Comparison of ENCODE assay signal across 9 cellular contexts in genomic region chr5:1294839-1295649, GRCh38. TPM values are rescaled to one million over a fixed set of nuclear protein-coding genes. Genes with fewer than 3 reads are reported as not detected.
DNase-seq lines count a peak whose midpoint lies in the region; ATAC-seq and TF ChIP-seq lines count a peak whose summit lies in the region.
"Had no signal": no experiment of that assay in that cellular context is flagged by ENCODE, and none has a peak within 500 bp of the region (broad histone marks: within the 10 kb centered on the region; RNA-seq: fewer than 3 reads in every experiment).

Gene TERT (minus strand): TSS chr5:1295068. CDS start chr5:1294989, 79 bp downstream.

- H4K20me1 ChIP-seq in PC-9 (ENCODE audit: insufficient read depth), result no peaks in the 10 kb centered on the region

- POLR2A ChIA-PET in naive thymus-derived CD4-positive, alpha-beta T cell (lab: Charles Lee), result interaction anchor here (0.8 to 3.2 kb wide), 7 partner anchors 14 to 90 kb away, joined by 3 to 31 read pairs (median 5); partner anchors contain the start of gene CLPTM1L
- POLR2A ChIA-PET in PC-9 (lab: Charles Lee; ENCODE audit: unreplicated experiment), result no interaction called here

- 0 to 2% methylated on average over 1 to 51 of the region's 102 CpGs for WGBS in testis, 2 donors

- in situ Hi-C loops in GM13976 (cut with MboI; ENCODE audit: low sequenced_read_pairs, unreplicated experiment), result no loop called here

- H3K4me3 Mint-ChIP-seq in naive thymus-derived CD4-positive, alpha-beta T cell, result peak within 1 kb of the TSS in 9 of 10 donors; percentile 45 to 66 (median 59)

- peak; percentile 91 for ATAC-seq in naive thymus-derived CD4-positive, alpha-beta T cell
- no peak for ATAC-seq in GM19023 (IDR thresholded peaks at IDR 0.05; ENCODE audit: unreplicated experiment)
- ATAC-seq in GM18909 (IDR thresholded peaks at IDR 0.05; ENCODE audit: poor library complexity, unreplicated experiment), result no peak

- TF ChIP-seq CTCF in GM13976 (IDR thresholded peaks at IDR 0.05; ENCODE audit: borderline replicate concordance, control extremely low read depth, extremely low read depth, insufficient read depth, missing control alignments) (no peak), testis (IDR thresholded peaks at IDR 0.05) (no peak), PC-9 (conservative IDR thresholded peaks at IDR 0.05) (no peak)

- H3K4me1 ChIP-seq in naive thymus-derived CD4-positive, alpha-beta T cell (ENCODE audit: control insufficient read depth in 2 of 2, insufficient read depth in 2 of 2, low read length in 2 of 2), result peaks cover 0 to 11% of the 10 kb centered on the region in 2 donors
- H3K4me1 ChIP-seq in testis, result no peaks in the 10 kb centered on the region
- H3K4me1 ChIP-seq in PC-9 (replicated peaks; ENCODE audit: insufficient read depth), result no peaks in the 10 kb centered on the region

- no peaks in the 10 kb centered on the region for H3K9me3 Mint-ChIP-seq in naive thymus-derived CD4-positive, alpha-beta T cell

- no peak within 1 kb of the TSS for H2AFZ ChIP-seq in PC-9

- H3K4me1 Mint-ChIP-seq in naive thymus-derived CD4-positive, alpha-beta T cell, result peaks cover 0 to 15% (median 4%) of the 10 kb centered on the region in 7 donors

- H3K4me2 ChIP-seq in PC-9, result no peak within 1 kb of the TSS; the same call in 1 of the 2 replicates

- no peak within 1 kb of the TSS for H3K27ac Mint-ChIP-seq in naive thymus-derived CD4-positive, alpha-beta T cell

- peak; percentile 87 for DNase-seq in GM13976 (ENCODE audit: low spot score)
- DNase-seq in RPMI8226, result peak; percentile 85
- DNase-seq in activated T-helper 9 cell treated with anti-CD3 and anti-CD28 coated beads, Interleukin-2, amount 50 U/mL, for 16 hours (ENCODE audit: low read depth), result peak; percentile 66
- peak; percentile 50 to 81 (median 74) for DNase-seq in naive thymus-derived CD4-positive, alpha-beta T cell
- peak; percentile 59 for DNase-seq in testis
- DNase-seq in PC-9, result no peak

- no TSS peak for BruUV-seq in PC-9 (replicated peaks; lab: Mats Ljungman, UMichigan)

- H3K4me3 ChIP-seq in naive thymus-derived CD4-positive, alpha-beta T cell (ENCODE audit: low read length), result no peak within 1 kb of the TSS
- H3K4me3 ChIP-seq in testis, result peak within 1 kb of the TSS; percentile 2 to 18
- H3K4me3 ChIP-seq in PC-9, result no peak within 1 kb of the TSS

- no peaks in the 10 kb centered on the region for H3K27me3 ChIP-seq in naive thymus-derived CD4-positive, alpha-beta T cell (ENCODE audit: control insufficient read depth in 2 of 2, insufficient read depth in 2 of 2, low read length in 2 of 2)
- H3K27me3 ChIP-seq in testis (no peaks in the 10 kb centered on the region), PC-9 (ENCODE audit: insufficient read depth, low read depth) (peaks cover 22% of the 10 kb centered on the region; the same call in 1 of the 2 replicates)

- H3K36me3 Mint-ChIP-seq in naive thymus-derived CD4-positive, alpha-beta T cell, result no peaks in the 10 kb centered on the region

- intact Hi-C loops in naive thymus-derived CD4-positive, alpha-beta T cell (cut with micrococcal nuclease), result loop anchor here (1.0 to 2.0 kb wide), 5 partner anchors 20 to 91 kb away; partner anchors contain the start of gene CLPTM1L (in 2 of the 2)
- intact Hi-C loops in testis (cut with DNase I; ENCODE audit: low total_unique reads) (no loop called here), PC-9 (cut with micrococcal nuclease; ENCODE audit: unreplicated experiment) (no loop called here)

- TF ChIP-seq POLR2A in testis (IDR thresholded peaks at IDR 0.05), result no peak

- CTCF ChIA-PET in naive thymus-derived CD4-positive, alpha-beta T cell (lab: Charles Lee), result interaction anchor here (1.1 to 1.4 kb wide), 2 partner anchors 18 to 21 kb away, joined by 4 to 6 read pairs; no protein-coding TSS in a partner anchor
- CTCF ChIA-PET in PC-9 (lab: Charles Lee), result no interaction called here

- H3K9me2 ChIP-seq in PC-9 (ENCODE audit: insufficient read depth), result no peaks in the 10 kb centered on the region

- peaks cover 0 to 6% (median 0%) of the 10 kb centered on the region in 5 donors for H3K27me3 Mint-ChIP-seq in naive thymus-derived CD4-positive, alpha-beta T cell

- no peaks in the 10 kb centered on the region for H3K79me2 ChIP-seq in PC-9 (ENCODE audit: low read depth)

- H3K27ac ChIP-seq in naive thymus-derived CD4-positive, alpha-beta T cell (ENCODE audit: low read depth, low read length), result no peak within 1 kb of the TSS
- H3K27ac ChIP-seq in testis (no peak within 1 kb of the TSS), PC-9 (no peak within 1 kb of the TSS)

- no peaks in the 10 kb centered on the region for H3K9me3 ChIP-seq in naive thymus-derived CD4-positive, alpha-beta T cell (ENCODE audit: control insufficient read depth in 2 of 3, low read length in 3 of 3)
- no peaks in the 10 kb centered on the region for H3K9me3 ChIP-seq in testis
- no peaks in the 10 kb centered on the region for H3K9me3 ChIP-seq in PC-9 (ENCODE audit: insufficient read depth, low read depth)

- H3F3A ChIP-seq in PC-9 (ENCODE audit: insufficient read depth, low read depth), result peaks cover 8% of the 10 kb centered on the region; the same call in 1 of the 2 replicates

- no peaks in the 10 kb centered on the region for H3K36me3 ChIP-seq in naive thymus-derived CD4-positive, alpha-beta T cell (ENCODE audit: control insufficient read depth in 2 of 3, insufficient read depth in 3 of 3, low read length in 3 of 3)
- H3K36me3 ChIP-seq in testis (ENCODE audit: low read depth, missing control alignments) (no peaks in the 10 kb centered on the region), PC-9 (ENCODE audit: low read depth) (no peaks in the 10 kb centered on the region)

RNA-seq across cellular contexts. Expression of gene TERT, which starts in this region (rescaled TPM):
- 1 to 10 TPM in 3 of 5 experiments, under 1 TPM in 2; 0.13 to 3.3 (median 1.8) TPM for total RNA-seq in naive thymus-derived CD4-positive, alpha-beta T cell
- under 1 TPM in 1 of 2 donors, not detected in 1; 0.23 TPM for polyA plus RNA-seq in naive thymus-derived CD4-positive, alpha-beta T cell
- total RNA-seq in testis (1 to 10 TPM; 4.4 to 5.5 TPM), PC-9 (2021) (0.74 and 2.2 TPM in 2 replicates)
- 2.1 TPM for polyA plus RNA-seq in testis (ENCODE audit: insufficient read depth, low read depth, low replicate concordance)
- total RNA-seq: lung microvascular endothelial cell had no signal

Comparison
In these comparisons a context has a peak if more than half of its experiments do, and no peak if none do; other contexts are left out.
1. DNase-seq: peak in GM13976 (single experiment), RPMI8226 (single experiment), activated T-helper 9 cell treated with anti-CD3 and anti-CD28 coated beads, Interleukin-2, amount 50 U/mL, for 16 hours (single experiment), naive thymus-derived CD4-positive, alpha-beta T cell (9 of 9) and testis (single experiment); none in PC-9 (0 of 2).
2. H3K4me3 ChIP-seq: peak in testis (2 of 2); none in naive thymus-derived CD4-positive, alpha-beta T cell (single experiment) and PC-9 (single experiment).
3. intact Hi-C loops: an anchor here in naive thymus-derived CD4-positive, alpha-beta T cell (1.0 to 2.0 kb wide); none called in testis and PC-9.